Comparison of ENCODE assay signal across 15 cellular contexts in genomic region chr2:84492571-84492970, GRCh38. TPM values are rescaled to one million over a fixed set of nuclear protein-coding genes. Genes with fewer than 3 reads are reported as not detected.
A peak's percentile ranks its signal among the peaks of the same experiment; 100 is the strongest.
DNase-seq lines count a peak whose midpoint lies in the region; FAIRE-seq and TF ChIP-seq lines count a peak whose summit lies in the region.
"Had no signal": no experiment of that assay in that cellular context is flagged by ENCODE, and none has a peak within 500 bp of the region (broad histone marks: within the 10 kb centered on the region; RNA-seq: fewer than 3 reads in every experiment).

No MANE protein-coding gene starts in this region.

- H3K4me1 ChIP-seq in astrocyte (ENCODE audit: insufficient read depth, low read length), result peaks cover 12% of the 10 kb centered on the region
- H3K4me1 ChIP-seq in osteoblast (ENCODE audit: insufficient read depth, low read length), result peaks cover 9% of the 10 kb centered on the region
- H3K4me1 ChIP-seq in tibial nerve, result peaks cover 0 to 5% (median 0%) of the 10 kb centered on the region in 4 donors
- H3K4me1 ChIP-seq: lower lobe of right lung, Peyer's patch had no signal

- peaks cover 7% of the 10 kb centered on the region for H3K4me1 Mint-ChIP-seq in astrocyte (ENCODE audit: low read depth, unreplicated experiment)

- no peaks in the 10 kb centered on the region for H3K27me3 Mint-ChIP-seq in astrocyte (ENCODE audit: low read depth, unreplicated experiment)
- H3K27me3 Mint-ChIP-seq: activated CD4-positive, alpha-beta T cell treated with anti-CD3 and anti-CD28 coated beads for 36 hours had no signal

- no peak for TF ChIP-seq EP300 in tibial nerve (IDR thresholded peaks at IDR 0.05)

- H3K36me3 Mint-ChIP-seq in astrocyte (ENCODE audit: low read depth, unreplicated experiment), result no peaks in the 10 kb centered on the region

- WGBS in tibial nerve, 2 donors, result 66 to 74% methylated on average over 1 of the region's 1 CpG

- H3K4me3 Mint-ChIP-seq in astrocyte (ENCODE audit: unreplicated experiment), result no peak overlapping the region
- H3K4me3 Mint-ChIP-seq: activated CD4-positive, alpha-beta T cell treated with anti-CD3 and anti-CD28 coated beads for 36 hours; dendritic cell treated with granulocyte-macrophage colony-stimulating factor and Interleukin-4, amounts not matched to agents 40 ng/mL and 50 ng/mL, for 4 days; T-helper 17 cell had no signal

- no peaks in the 10 kb centered on the region for H3K9me3 Mint-ChIP-seq in astrocyte (ENCODE audit: unreplicated experiment)
- H3K9me3 Mint-ChIP-seq: dendritic cell treated with granulocyte-macrophage colony-stimulating factor and Interleukin-4, amounts not matched to agents 40 ng/mL and 50 ng/mL, for 4 days had no signal

- H4K20me1 ChIP-seq in astrocyte (ENCODE audit: insufficient read depth, low read length), result no peaks in the 10 kb centered on the region
- no peaks in the 10 kb centered on the region for H4K20me1 ChIP-seq in osteoblast (ENCODE audit: insufficient read depth, low read length)

- H3K9me3 ChIP-seq in astrocyte (ENCODE audit: insufficient read depth, low read depth, low read length), result no peaks in the 10 kb centered on the region
- no peaks in the 10 kb centered on the region for H3K9me3 ChIP-seq in osteoblast (ENCODE audit: low read depth, low read length)
- no peaks in the 10 kb centered on the region for H3K9me3 ChIP-seq in tibial nerve
- H3K9me3 ChIP-seq: lower lobe of right lung, neutrophil, Peyer's patch had no signal

- no peak overlapping the region for H3K27ac Mint-ChIP-seq in astrocyte (ENCODE audit: unreplicated experiment)
- H3K27ac Mint-ChIP-seq: activated CD4-positive, alpha-beta T cell treated with anti-CD3 and anti-CD28 coated beads for 36 hours; dendritic cell treated with granulocyte-macrophage colony-stimulating factor and Interleukin-4, amounts not matched to agents 40 ng/mL and 50 ng/mL, for 4 days; T-helper 17 cell had no signal

- H2AFZ ChIP-seq in astrocyte (ENCODE audit: low read depth, low read length) (no peak overlapping the region), osteoblast (ENCODE audit: low read length) (no peak overlapping the region)

- DNase-seq in DMS 273 (lab: John Stamatoyannopoulos, UW; ENCODE audit: unreplicated experiment) (peak; percentile 4), DMS 273 treated with DMSO at 0.1 percent for 48 hours (lab: John Stamatoyannopoulos, UW) (no peak), M059J (ENCODE audit: low read depth) (peak; percentile 16), astrocyte (ENCODE audit: low read depth) (no peak), osteoblast (ENCODE audit: insufficient read length, low spot score, missing footprints) (no peak), tibial nerve (ENCODE audit: low spot score in 2 of 2) (no peak), NCI-H2196 (lab: John Stamatoyannopoulos, UW; ENCODE audit: unreplicated experiment) (no peak), occipital lobe (lab: John Stamatoyannopoulos, UW) (no peak)
- DNase-seq: 8988T; activated CD4-positive, alpha-beta T cell treated with anti-CD3 and anti-CD28 coated beads for 36 hours; lower lobe of right lung; Peyer's patch; T-helper 17 cell had no signal

- H3K4me3 ChIP-seq in astrocyte (ENCODE audit: insufficient read depth, low read depth, low read length) (no peak overlapping the region), osteoblast (ENCODE audit: insufficient read depth, low read length) (no peak overlapping the region), tibial nerve (no peak overlapping the region)
- H3K4me3 ChIP-seq: lower lobe of right lung, Peyer's patch had no signal

- H3K9ac ChIP-seq in astrocyte (ENCODE audit: low read length), result no peak overlapping the region

- H3K27me3 ChIP-seq in astrocyte (ENCODE audit: insufficient read depth, low read length) (no peaks in the 10 kb centered on the region), osteoblast (ENCODE audit: insufficient read depth, low read length) (no peaks in the 10 kb centered on the region), tibial nerve (no peaks in the 10 kb centered on the region)
- H3K27me3 ChIP-seq: neutrophil, Peyer's patch had no signal

- no peak overlapping the region for H3K4me2 ChIP-seq in astrocyte (ENCODE audit: low read length)
- H3K4me2 ChIP-seq in osteoblast (ENCODE audit: insufficient read depth, low read length), result no peak overlapping the region

- no peaks in the 10 kb centered on the region for H3K36me3 ChIP-seq in astrocyte (ENCODE audit: insufficient read depth, low read length)
- no peaks in the 10 kb centered on the region for H3K36me3 ChIP-seq in osteoblast (ENCODE audit: insufficient read depth, low read length)
- H3K36me3 ChIP-seq in tibial nerve, result no peaks in the 10 kb centered on the region
- H3K36me3 ChIP-seq: lower lobe of right lung, neutrophil, Peyer's patch had no signal

- TF ChIP-seq CTCF in astrocyte (IDR thresholded peaks at IDR 0.05; ENCODE audit: insufficient read depth, low read depth, low read length) (peak; percentile 19), osteoblast (IDR thresholded peaks at IDR 0.05; ENCODE audit: extremely low read depth, low read depth, low read length) (peak; percentile 33), tibial nerve (IDR thresholded peaks at IDR 0.05) (no peak)

- peak; percentile 13 for FAIRE-seq in astrocyte (lab: Jason Lieb, UNC)

- no peaks in the 10 kb centered on the region for H3K79me2 ChIP-seq in astrocyte (ENCODE audit: insufficient read depth, low read length)
- H3K79me2 ChIP-seq in osteoblast (ENCODE audit: insufficient read depth, low read length), result no peaks in the 10 kb centered on the region

- TF ChIP-seq POLR2A in tibial nerve (IDR thresholded peaks at IDR 0.05), result no peak

- no peak overlapping the region for H3K27ac ChIP-seq in astrocyte (ENCODE audit: low read depth, low read length)
- no peak overlapping the region for H3K27ac ChIP-seq in osteoblast (ENCODE audit: low read depth, low read length)
- H3K27ac ChIP-seq in tibial nerve, result no peak overlapping the region
- H3K27ac ChIP-seq: lower lobe of right lung, neutrophil, Peyer's patch had no signal

RNA-seq across cellular contexts. Expression of gene DNAH6, which starts 23.7 kb away (rescaled TPM):
- 0.02 TPM in 1 of 2 replicates, not detected in the other for total RNA-seq in M059J (2014; rRNA removed; shearing (Covaris generic))
- total RNA-seq in astrocyte (0.20 and 0.24 TPM in 2 replicates), osteoblast (under 0.01 and 0.36 TPM in 2 replicates), tibial nerve (1 to 10 TPM; 2.2 to 5.9 (median 2.7) TPM), occipital lobe (6.6 TPM)

RNA-seq across cellular contexts. Expression of gene SUCLG1, which starts 33.5 kb away (rescaled TPM):
- total RNA-seq in M059J (2014; rRNA removed; shearing (Covaris generic)), result 72.6 and 84.4 TPM in 2 replicates
- total RNA-seq in astrocyte (50.6 and 54.8 TPM in 2 replicates), osteoblast (45.2 and 57.2 TPM in 2 replicates), tibial nerve (10 to 100 TPM; 45.4 to 58.8 (median 52.1) TPM), occipital lobe (105 TPM)

Comparison
In these comparisons a context has a peak if more than half of its experiments do, and no peak if none do; other contexts are left out.
1. DNase-seq: peak in DMS 273 (single experiment) and M059J (single experiment); none in DMS 273 treated with DMSO at 0.1 percent for 48 hours (single experiment), astrocyte (single experiment), osteoblast (single experiment), tibial nerve (0 of 2), NCI-H2196 (single experiment) and occipital lobe (single experiment).
2. CTCF ChIP-seq: peak in astrocyte (single experiment) and osteoblast (single experiment); none in tibial nerve (0 of 5).